23 cellular contexts compared by ENCODE assay signal in the genomic region with DNA sequence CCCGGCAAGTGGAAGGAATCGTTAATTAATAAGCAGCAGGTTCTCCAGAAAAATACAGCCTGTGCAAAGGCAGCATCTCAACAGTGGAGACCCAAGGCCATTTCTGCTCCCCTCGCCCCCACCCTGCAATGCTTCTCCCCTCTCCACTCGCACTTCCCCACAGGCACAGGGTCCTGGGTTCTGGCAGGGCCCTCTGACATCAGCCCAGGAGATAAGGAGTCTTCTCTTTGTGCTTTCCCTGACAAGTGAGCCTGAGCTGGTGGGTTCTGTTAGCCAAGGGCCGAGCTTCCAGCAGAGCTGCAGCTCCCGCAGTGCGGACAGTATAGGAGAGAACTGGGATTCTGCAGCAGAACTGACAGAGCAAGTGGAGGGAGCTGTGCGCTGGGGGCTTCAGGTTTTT.
"Had no signal": no experiment of that assay in that cellular context is flagged by ENCODE, and none has a peak within 500 bp of the region (broad histone marks: within the 10 kb centered on the region; RNA-seq: fewer than 3 reads in every experiment).

No MANE protein-coding gene starts in this region.

- DNase-seq: activated B cell treated with CpG ODN at 0.5 μM for 24 hours; activated CD4-positive, alpha-beta T cell treated with anti-CD3 and anti-CD28 coated beads for 1 hour; activated CD4-positive, alpha-beta T cell treated with anti-CD3 and anti-CD28 coated beads, Interleukin-2, amount 10 ng/mL, durations not matched to agents 24 days and 14 days; activated CD4-positive, alpha-beta T cell treated with anti-CD3 and anti-CD28 coated beads, Interleukin-2, amount 50 U/mL, for 48 hours; activated CD8-positive, alpha-beta memory T cell treated with anti-CD3 and anti-CD28 coated beads, Interleukin-2, amount 10 ng/mL, durations not matched to agents 7 days and 5 days; activated effector memory CD4-positive, alpha-beta T cell treated with anti-CD3 and anti-CD28 coated beads, Interleukin-2, amount 50 U/mL, for 16 hours; activated naive CD4-positive, alpha-beta T cell treated with Interleukin-2 at 50 U/mL for 16 hours; activated T-cell treated with anti-CD3 and anti-CD28 coated beads, Interleukin-2, amount 50 U/mL, for 24 hours; amygdala; brain microvascular endothelial cell; KG1; NCI-H1092; NCI-H1694 treated with DMSO at 0.1 percent for 48 hours; NCI-H2029 treated with DMSO at 0.1 percent for 48 hours; NCI-H446; NCI-H524; PC-3; SHP77; T-cell; T-helper 2 cell; T1000 had no signal

- H3K9me3 ChIP-seq: SJSA1 had no signal

- H3K27ac ChIP-seq: brain microvascular endothelial cell, cardiac muscle cell, SJSA1 had no signal

- H3K36me3 ChIP-seq: brain microvascular endothelial cell, cardiac muscle cell, SJSA1 had no signal

- H3K4me1 ChIP-seq: SJSA1 had no signal

- H3K27me3 ChIP-seq: brain microvascular endothelial cell, cardiac muscle cell, SJSA1 had no signal

- H3K4me3 ChIP-seq: cardiac muscle cell, SJSA1 had no signal

- ATAC-seq: activated CD8-positive, alpha-beta memory T cell treated with anti-CD3 and anti-CD28 coated beads, Interleukin-2, amount 10 ng/mL, durations not matched to agents 7 days and 5 days; PC-3; T-cell had no signal
